8 cellular contexts compared by ENCODE assay signal in the genomic region with DNA sequence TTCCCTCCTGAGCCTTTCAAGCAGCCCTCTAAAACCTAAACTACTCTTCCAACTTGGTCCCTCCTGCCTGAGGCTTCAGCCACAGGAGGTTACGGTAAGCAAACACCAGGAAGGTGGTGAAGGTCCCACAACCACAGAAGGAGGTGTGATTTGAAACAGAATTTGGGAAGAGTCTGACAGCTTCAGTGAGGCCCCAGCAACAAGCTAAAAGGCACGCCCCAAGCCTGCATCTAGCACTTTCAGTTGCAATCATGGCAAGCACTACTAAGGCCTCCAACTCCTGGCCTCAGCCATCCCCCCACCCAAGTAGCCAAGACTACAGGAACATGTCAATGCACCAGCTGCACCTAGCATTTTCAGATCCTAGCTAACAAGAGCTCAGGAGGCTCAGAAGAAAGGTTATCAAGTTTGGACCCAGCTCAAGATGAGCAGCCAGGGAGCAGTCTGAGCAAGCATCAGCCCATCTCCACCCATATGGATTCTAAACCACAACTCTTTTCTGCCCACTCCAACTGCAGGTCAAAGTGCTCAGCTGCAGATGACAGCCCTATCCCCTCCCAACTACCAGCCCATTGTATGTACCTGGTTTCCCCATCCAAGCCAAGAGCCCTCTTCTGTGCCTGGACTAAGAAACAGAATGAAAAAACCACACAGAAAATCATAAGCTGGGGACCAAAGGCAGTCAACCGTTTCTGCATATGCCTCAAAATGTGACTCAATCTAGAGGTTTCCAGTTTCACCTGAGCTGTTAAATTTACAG. TPM values are rescaled to one million over a fixed set of nuclear protein-coding genes. Genes with fewer than 3 reads are reported as not detected.
DNase-seq lines count a peak whose midpoint lies in the region; ATAC-seq and TF ChIP-seq lines count a peak whose summit lies in the region.

No MANE protein-coding gene starts in this region.

- peaks cover 77% of the 10 kb centered on the region for H3K4me1 ChIP-seq in BLaER1
- H3K4me1 ChIP-seq in breast epithelium, result peaks cover 43% of the 10 kb centered on the region in 2 donors
- H3K4me1 ChIP-seq in naive thymus-derived CD4-positive, alpha-beta T cell (ENCODE audit: control insufficient read depth in 2 of 2, insufficient read depth in 2 of 2, low read length in 2 of 2), result peaks cover 62 to 77% of the 10 kb centered on the region in 2 donors

- H3K9me3 ChIP-seq in BLaER1 (no peaks in the 10 kb centered on the region), breast epithelium (no peaks in the 10 kb centered on the region)
- no peaks in the 10 kb centered on the region for H3K9me3 ChIP-seq in naive thymus-derived CD4-positive, alpha-beta T cell (ENCODE audit: control insufficient read depth in 2 of 3, low read length in 3 of 3)

- peak; percentile 44 for DNase-seq in NAMALWA (ENCODE audit: low spot score)
- DNase-seq in breast epithelium (ENCODE audit: low spot score in 2 of 2), result no peak
- DNase-seq in naive thymus-derived CD4-positive, alpha-beta T cell, result peak in 1 of 9 donors; percentile 74
- DNase-seq in AG08395 (ENCODE audit: low spot score), result no peak
- no peak for DNase-seq in islet precursor cell

- POLR2A ChIA-PET in naive thymus-derived CD4-positive, alpha-beta T cell (lab: Charles Lee), result interaction anchor here (0.5 to 10.5 kb wide), 18 partner anchors 13 to 1131 kb away, joined by 3 to 92 read pairs (median 5); partner anchors contain the start of genes AHNAK, C11orf98, CSKMT and EEF1G

- H3K4me3 ChIP-seq in BLaER1, result peak overlapping the region; percentile 13; the same call in 1 of the 2 replicates
- peak overlapping the region; percentile 10 to 55 (median 23) for H3K4me3 ChIP-seq in breast epithelium
- peak overlapping the region; percentile 42 for H3K4me3 ChIP-seq in naive thymus-derived CD4-positive, alpha-beta T cell (ENCODE audit: low read length)

- H3K9ac ChIP-seq in BLaER1, result peak overlapping the region; percentile 70

- H3K4me3 Mint-ChIP-seq in naive thymus-derived CD4-positive, alpha-beta T cell, result peak overlapping the region; percentile 65 to 87 (median 78)

- no peaks in the 10 kb centered on the region for H3K27me3 Mint-ChIP-seq in naive thymus-derived CD4-positive, alpha-beta T cell

- CTCF ChIA-PET in naive thymus-derived CD4-positive, alpha-beta T cell (lab: Charles Lee), result interaction anchor here (0.6 to 7.3 kb wide), 12 partner anchors 8 to 275 kb away, joined by 3 to 125 read pairs (median 4); partner anchors contain the start of genes AHNAK, SCGB1A1, STX5 and TMEM179B

- ATAC-seq in GM19452 (IDR thresholded peaks at IDR 0.05; ENCODE audit: unreplicated experiment) (peak; percentile 35), GM21786 (IDR thresholded peaks at IDR 0.05; ENCODE audit: unreplicated experiment) (no peak)
- ATAC-seq in naive thymus-derived CD4-positive, alpha-beta T cell, result no peak

- H3K27ac Mint-ChIP-seq in naive thymus-derived CD4-positive, alpha-beta T cell, result peak overlapping the region; percentile 87 to 100 (median 98)

- H3K27me3 ChIP-seq in BLaER1, result no peaks in the 10 kb centered on the region
- H3K27me3 ChIP-seq in breast epithelium, result no peaks in the 10 kb centered on the region
- no peaks in the 10 kb centered on the region for H3K27me3 ChIP-seq in naive thymus-derived CD4-positive, alpha-beta T cell (ENCODE audit: control insufficient read depth in 2 of 2, insufficient read depth in 2 of 2, low read length in 2 of 2)

- H4K20me1 ChIP-seq in BLaER1, result peaks cover 43% of the 10 kb centered on the region

- H3K36me3 ChIP-seq in BLaER1 (peaks cover 45% of the 10 kb centered on the region), breast epithelium (no peaks in the 10 kb centered on the region)
- peaks cover 5 to 22% (median 8%) of the 10 kb centered on the region in 3 experiments for H3K36me3 ChIP-seq in naive thymus-derived CD4-positive, alpha-beta T cell (ENCODE audit: control insufficient read depth in 2 of 3, insufficient read depth in 3 of 3, low read length in 3 of 3)

- intact Hi-C loops in breast epithelium (cut with DNase I; ENCODE audit: low total_unique reads), result no loop called here
- intact Hi-C loops in naive thymus-derived CD4-positive, alpha-beta T cell (cut with micrococcal nuclease), result loop anchor here (1.0 to 10.0 kb wide), 7 partner anchors 11 to 1572 kb away; partner anchors contain the start of genes EEF1G (in 2 of the 2), TUT1 (in 2 of the 2), AHNAK (in 1 of the 2) and FTH1 (in 1 of the 2)

- H3K27ac ChIP-seq in BLaER1, result peak overlapping the region; percentile 85
- H3K27ac ChIP-seq in breast epithelium, result peak overlapping the region; percentile 96 to 98
- H3K27ac ChIP-seq in naive thymus-derived CD4-positive, alpha-beta T cell (ENCODE audit: low read depth, low read length), result peak overlapping the region; percentile 87

- no peaks in the 10 kb centered on the region for H3K9me3 Mint-ChIP-seq in naive thymus-derived CD4-positive, alpha-beta T cell

- H3K36me3 Mint-ChIP-seq in naive thymus-derived CD4-positive, alpha-beta T cell, result peaks cover 7 to 25% (median 17%) of the 10 kb centered on the region in 5 donors

- peak overlapping the region; percentile 91 for H3K4me2 ChIP-seq in BLaER1

- no peak for TF ChIP-seq CTCF in breast epithelium (IDR thresholded peaks at IDR 0.05)

- peaks cover 59 to 84% (median 78%) of the 10 kb centered on the region in 7 donors for H3K4me1 Mint-ChIP-seq in naive thymus-derived CD4-positive, alpha-beta T cell

- TF ChIP-seq POLR2A in breast epithelium (IDR thresholded peaks at IDR 0.05), result no peak

RNA-seq across cellular contexts. Expression of gene AHNAK, which starts 10.4 kb away (rescaled TPM):
- 1,000 to 10,000 TPM in 2 of 3 donors, 100 to 1,000 TPM in 1; 636 to 1,393 (median 1,040) TPM for total RNA-seq in breast epithelium
- 100 to 1,000 TPM; 174 to 622 (median 243) TPM for total RNA-seq in naive thymus-derived CD4-positive, alpha-beta T cell
- 1 to 10 TPM; 6.7 to 7.7 TPM for polyA plus RNA-seq in naive thymus-derived CD4-positive, alpha-beta T cell

RNA-seq across cellular contexts. Expression of gene EEF1G, which starts 16.6 kb away (rescaled TPM):
- total RNA-seq in breast epithelium, result 1,000 to 10,000 TPM; 1,312 to 1,961 (median 1,794) TPM
- total RNA-seq in naive thymus-derived CD4-positive, alpha-beta T cell, result 1,000 to 10,000 TPM; 1,186 to 2,550 (median 2,338) TPM
- 1,000 to 10,000 TPM; 2,027 to 2,354 TPM for polyA plus RNA-seq in naive thymus-derived CD4-positive, alpha-beta T cell

RNA-seq across cellular contexts. Expression of gene TUT1, which starts 34.3 kb away (rescaled TPM):
- 10 to 100 TPM in 2 of 3 donors, 1 to 10 TPM in 1; 7.7 to 12.1 (median 10.7) TPM for total RNA-seq in breast epithelium
- total RNA-seq in naive thymus-derived CD4-positive, alpha-beta T cell, result 10 to 100 TPM; 34.5 to 54.6 (median 37.4) TPM
- 10 to 100 TPM; 20.2 to 25.4 TPM for polyA plus RNA-seq in naive thymus-derived CD4-positive, alpha-beta T cell

RNA-seq across cellular contexts. Expression of gene MTA2, which starts 44.6 kb away (rescaled TPM):
- total RNA-seq in breast epithelium, result 10 to 100 TPM; 61.3 to 92.8 (median 85.5) TPM
- total RNA-seq in naive thymus-derived CD4-positive, alpha-beta T cell, result 100 to 1,000 TPM; 134 to 238 (median 199) TPM
- 10 to 100 TPM; 25.6 to 46.4 TPM for polyA plus RNA-seq in naive thymus-derived CD4-positive, alpha-beta T cell

RNA-seq across cellular contexts. Expression of gene EML3, which starts 55.5 kb away (rescaled TPM):
- total RNA-seq in breast epithelium, result 10 to 100 TPM; 34.7 to 58.7 (median 35.7) TPM
- total RNA-seq in naive thymus-derived CD4-positive, alpha-beta T cell, result 100 to 1,000 TPM; 152 to 209 (median 188) TPM
- polyA plus RNA-seq in naive thymus-derived CD4-positive, alpha-beta T cell, result 10 to 100 TPM; 14.6 to 23.9 TPM
